ENCODE assay signal across 16 cellular contexts in the genomic region with DNA sequence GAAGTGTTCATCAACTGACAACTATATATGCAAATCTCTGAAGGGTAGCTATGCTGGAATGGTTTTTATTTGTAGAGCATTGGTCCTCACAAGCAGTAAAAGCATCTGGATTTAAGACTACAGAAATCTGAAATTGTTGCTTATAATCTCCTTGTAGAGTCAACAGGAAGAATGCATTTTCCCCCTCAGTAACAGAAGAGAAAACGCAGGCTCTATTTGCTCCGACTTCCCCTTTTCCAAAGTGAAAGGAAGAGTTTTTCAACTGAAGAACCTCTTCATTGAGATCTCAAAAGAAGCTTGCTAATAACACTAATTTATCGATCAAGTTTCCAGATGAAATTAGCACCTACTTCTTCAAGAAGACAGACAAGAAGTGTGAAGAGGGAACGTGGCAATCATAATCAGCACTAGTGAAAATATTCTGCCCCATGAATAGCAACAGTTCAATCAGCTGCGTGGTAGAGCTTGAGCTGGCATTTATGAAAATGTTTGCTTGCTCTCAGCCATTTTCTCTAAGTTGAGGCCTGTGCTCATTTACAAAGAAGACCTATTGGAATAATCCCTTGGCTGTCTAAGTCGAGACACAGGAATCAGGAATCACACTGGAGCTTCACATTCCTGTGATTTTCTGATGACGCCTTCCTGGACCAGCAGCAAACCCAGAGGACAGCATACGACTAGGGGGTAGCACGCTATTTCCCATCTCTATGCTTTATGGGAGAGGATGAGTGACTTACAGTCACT. TPM values are rescaled to one million over a fixed set of nuclear protein-coding genes. Genes with fewer than 3 reads are reported as not detected.
A peak's percentile ranks its signal among the peaks of the same experiment; 100 is the strongest.
DNase-seq lines count a peak whose midpoint lies in the region; ATAC-seq and TF ChIP-seq lines count a peak whose summit lies in the region.
"Had no signal": no experiment of that assay in that cellular context is flagged by ENCODE, and none has a peak within 500 bp of the region (broad histone marks: within the 10 kb centered on the region; RNA-seq: fewer than 3 reads in every experiment).

No MANE protein-coding gene starts in this region.

- H3K36me3 Mint-ChIP-seq in T-helper 17 cell (ENCODE audit: low read depth) (no peaks in the 10 kb centered on the region), memory B cell (no peaks in the 10 kb centered on the region)
- H3K36me3 Mint-ChIP-seq in CD8-positive, alpha-beta memory T cell, result no peaks in the 10 kb centered on the region
- H3K36me3 Mint-ChIP-seq in effector memory CD8-positive, alpha-beta T cell (ENCODE audit: insufficient read depth), result no peaks in the 10 kb centered on the region
- H3K36me3 Mint-ChIP-seq: CD8-positive, alpha-beta T cell had no signal

- no peak overlapping the region for H2BK5ac ChIP-seq in trophoblast cell (ENCODE audit: low read depth, low read length, poor library complexity)

- H3K27ac Mint-ChIP-seq in T-helper 17 cell (no peak overlapping the region), memory B cell (peak overlapping the region; percentile 97)
- no peak overlapping the region for H3K27ac Mint-ChIP-seq in CD8-positive, alpha-beta memory T cell
- no peak overlapping the region for H3K27ac Mint-ChIP-seq in effector memory CD8-positive, alpha-beta T cell
- H3K27ac Mint-ChIP-seq: CD8-positive, alpha-beta T cell had no signal

- no peaks in the 10 kb centered on the region for H3K9me2 ChIP-seq in DOHH2 (replicated peaks; ENCODE audit: control insufficient read depth, low read length)

- no peak overlapping the region for H4K8ac ChIP-seq in trophoblast cell (ENCODE audit: low read depth, low read length)

- H2AK5ac ChIP-seq in trophoblast cell (ENCODE audit: low read length), result no peak overlapping the region

- no peak overlapping the region for H3K4ac ChIP-seq in trophoblast cell (ENCODE audit: low read depth, low read length)

- H4K12ac ChIP-seq in trophoblast cell (ENCODE audit: low read depth, low read length), result no peak overlapping the region

- no peak for TF ChIP-seq CTCF in DOHH2 (IDR thresholded peaks at IDR 0.05; ENCODE audit: low read depth, low read length, poor library complexity, severe bottlenecking)

- H3K79me1 ChIP-seq in trophoblast cell (ENCODE audit: low read length), result no peaks in the 10 kb centered on the region

- CTCF ChIA-PET in CD8-positive, alpha-beta memory T cell (lab: Charles Lee), result interaction anchor here (1.0 kb wide), 1 partner anchor 39 kb away, joined by 3 read pairs; no protein-coding TSS in a partner anchor

- H3K4me1 ChIP-seq in DOHH2 (ENCODE audit: control insufficient read depth, low read length) (peaks cover 19% of the 10 kb centered on the region), trophoblast cell (ENCODE audit: control insufficient read depth in 1 of 2, insufficient read depth in 2 of 2, low read length in 2 of 2) (no peaks in the 10 kb centered on the region)
- no peaks in the 10 kb centered on the region for H3K4me1 ChIP-seq in CD8-positive, alpha-beta memory T cell (ENCODE audit: insufficient read depth, low read length)

- H2BK120ac ChIP-seq in trophoblast cell (ENCODE audit: insufficient read depth, low read length, poor library complexity), result no peak overlapping the region

- H2AFZ ChIP-seq in trophoblast cell (ENCODE audit: insufficient read depth, low read length, poor library complexity), result no peak overlapping the region

- peak overlapping the region; percentile 21 for H3K4me3 Mint-ChIP-seq in T-helper 17 cell
- peak overlapping the region; percentile 85 for H3K4me3 Mint-ChIP-seq in memory B cell
- H3K4me3 Mint-ChIP-seq in CD8-positive, alpha-beta memory T cell, result no peak overlapping the region
- H3K4me3 Mint-ChIP-seq in effector memory CD8-positive, alpha-beta T cell, result no peak overlapping the region
- H3K4me3 Mint-ChIP-seq: CD8-positive, alpha-beta T cell; neural crest cell had no signal

- H3K79me2 ChIP-seq in DOHH2 (ENCODE audit: control insufficient read depth, low read length) (no peaks in the 10 kb centered on the region), trophoblast cell (ENCODE audit: control insufficient read depth, insufficient read depth, low read length, poor library complexity) (no peaks in the 10 kb centered on the region)

- peak overlapping the region; percentile 56 for H3K4me2 ChIP-seq in DOHH2 (ENCODE audit: low read length)
- no peak overlapping the region for H3K4me2 ChIP-seq in trophoblast cell (ENCODE audit: low read length)
- H3K4me2 ChIP-seq: KMS-11 had no signal

- no peaks in the 10 kb centered on the region for H3K36me3 ChIP-seq in DOHH2 (ENCODE audit: control insufficient read depth, low read length)
- H3K36me3 ChIP-seq in trophoblast cell (ENCODE audit: control insufficient read depth in 1 of 2, insufficient read depth in 2 of 2, low read length in 2 of 2), result no peaks in the 10 kb centered on the region
- no peaks in the 10 kb centered on the region for H3K36me3 ChIP-seq in CD8-positive, alpha-beta memory T cell (ENCODE audit: insufficient read depth, low read length)
- H3K36me3 ChIP-seq: cardiac muscle cell, heart right ventricle had no signal

- H3F3A ChIP-seq in DOHH2 (ENCODE audit: control insufficient read depth, insufficient read depth), result no peaks in the 10 kb centered on the region

- no peak overlapping the region for H3K23ac ChIP-seq in trophoblast cell (ENCODE audit: low read length)

- DNase-seq in KG1 (lab: John Stamatoyannopoulos, UW), result peak; percentile 27
- DNase-seq in T-helper 17 cell, result no peak
- no peak for DNase-seq in memory B cell (ENCODE audit: low spot score in 2 of 2)
- no peak for DNase-seq in trophoblast cell
- no peak for DNase-seq in NCI-H510A (lab: John Stamatoyannopoulos, UW)
- DNase-seq in CD8-positive, alpha-beta memory T cell, result no peak
- no peak for DNase-seq in effector memory CD8-positive, alpha-beta T cell
- DNase-seq: activated naive CD4-positive, alpha-beta T cell treated with anti-CD3 and anti-CD28 coated beads, Interleukin-2, amount 50 U/mL, for 16 hours; CD8-positive, alpha-beta T cell; heart right ventricle; substantia nigra had no signal

- no peaks in the 10 kb centered on the region for H3K9me3 ChIP-seq in DOHH2 (ENCODE audit: control insufficient read depth, insufficient read depth, low read length)
- no peaks in the 10 kb centered on the region for H3K9me3 ChIP-seq in T-helper 17 cell (ENCODE audit: control insufficient read depth, low read length, poor library complexity, severe bottlenecking)
- no peaks in the 10 kb centered on the region for H3K9me3 ChIP-seq in trophoblast cell (ENCODE audit: insufficient read depth, low read depth, low read length)
- no peaks in the 10 kb centered on the region for H3K9me3 ChIP-seq in CD8-positive, alpha-beta memory T cell (ENCODE audit: low read length)
- H3K9me3 ChIP-seq: heart right ventricle had no signal

- H3K27me3 ChIP-seq in DOHH2 (ENCODE audit: control insufficient read depth, low read length) (no peaks in the 10 kb centered on the region), trophoblast cell (ENCODE audit: insufficient read depth, low read length) (peaks cover 5% of the 10 kb centered on the region)
- peaks cover 2% of the 10 kb centered on the region for H3K27me3 ChIP-seq in CD8-positive, alpha-beta memory T cell (ENCODE audit: insufficient read depth, low read length, poor library complexity, severe bottlenecking)

- ATAC-seq in T-helper 17 cell, result no peak
- peak; percentile 49 for ATAC-seq in memory B cell (ENCODE audit: low read depth)
- no peak for ATAC-seq in effector memory CD8-positive, alpha-beta T cell (replicated peaks)
- ATAC-seq: CD8-positive, alpha-beta T cell; heart right ventricle had no signal

- no peaks in the 10 kb centered on the region for H4K20me1 ChIP-seq in DOHH2 (ENCODE audit: control insufficient read depth, insufficient read depth, low read depth, low read length)

- peaks cover 39% of the 10 kb centered on the region for H3K27me3 Mint-ChIP-seq in T-helper 17 cell
- peaks cover under 1% of the 10 kb centered on the region for H3K27me3 Mint-ChIP-seq in memory B cell
- H3K27me3 Mint-ChIP-seq in CD8-positive, alpha-beta memory T cell, result peaks cover 14 to 43% of the 10 kb centered on the region in 2 donors
- H3K27me3 Mint-ChIP-seq in effector memory CD8-positive, alpha-beta T cell, result peaks cover 13 to 22% of the 10 kb centered on the region in 2 donors

- no peak overlapping the region for H2BK12ac ChIP-seq in trophoblast cell (ENCODE audit: low read length)

- H3K4me1 Mint-ChIP-seq in T-helper 17 cell, result peaks cover 10% of the 10 kb centered on the region
- H3K4me1 Mint-ChIP-seq in memory B cell, result peaks cover 21% of the 10 kb centered on the region
- peaks cover 5 to 16% (median 7%) of the 10 kb centered on the region in 3 donors for H3K4me1 Mint-ChIP-seq in CD8-positive, alpha-beta memory T cell
- peaks cover 4 to 9% of the 10 kb centered on the region in 2 donors for H3K4me1 Mint-ChIP-seq in effector memory CD8-positive, alpha-beta T cell (ENCODE audit: low read depth in 2 of 2)

- H3K18ac ChIP-seq in trophoblast cell (ENCODE audit: low read length), result no peak overlapping the region

- POLR2A ChIA-PET in CD8-positive, alpha-beta memory T cell (lab: Charles Lee), result no interaction called here

- H3K14ac ChIP-seq in trophoblast cell (ENCODE audit: low read length), result no peak overlapping the region

- H3K9ac ChIP-seq in trophoblast cell (ENCODE audit: low read length), result no peak overlapping the region
- H3K9ac ChIP-seq: KMS-11 had no signal

- WGBS in trophoblast cell (ENCODE audit: extremely low coverage, insufficient coverage, insufficient read length), result no CpG with 5 or more reads among the region's 9 CpGs

- no peaks in the 10 kb centered on the region for H3K9me3 Mint-ChIP-seq in memory B cell
- H3K9me3 Mint-ChIP-seq in CD8-positive, alpha-beta memory T cell, result no peaks in the 10 kb centered on the region
- H3K9me3 Mint-ChIP-seq in effector memory CD8-positive, alpha-beta T cell, result no peaks in the 10 kb centered on the region
- H3K9me3 Mint-ChIP-seq: CD8-positive, alpha-beta T cell had no signal

- peak overlapping the region; percentile 51 for H3K4me3 ChIP-seq in DOHH2 (ENCODE audit: low read length)
- H3K4me3 ChIP-seq in trophoblast cell (ENCODE audit: low read depth, low read length), result no peak overlapping the region
- no peak overlapping the region for H3K4me3 ChIP-seq in CD8-positive, alpha-beta memory T cell (ENCODE audit: low read length)
- H3K4me3 ChIP-seq: cardiac muscle cell had no signal

- no peak overlapping the region for H4K91ac ChIP-seq in trophoblast cell (ENCODE audit: low read depth, low read length)

- H3K27ac ChIP-seq in DOHH2 (ENCODE audit: low read depth, low read length) (peak overlapping the region; percentile 66), trophoblast cell (ENCODE audit: low read depth, low read length) (no peak overlapping the region)
- no peak overlapping the region for H3K27ac ChIP-seq in CD8-positive, alpha-beta memory T cell (ENCODE audit: low read depth, low read length)
- H3K27ac ChIP-seq: cardiac muscle cell, KMS-11, VCaP had no signal

RNA-seq across cellular contexts. Expression of a gene that starts 43.7 kb away (rescaled TPM):
- 10 to 100 TPM; 56.3 to 71.7 TPM for total RNA-seq in T-helper 17 cell
- polyA plus RNA-seq in trophoblast cell (2013), result 125 and 128 TPM in 2 replicates
- total RNA-seq in CD8-positive, alpha-beta memory T cell, result 10 to 100 TPM; 36.9 to 38.3 TPM
- polyA plus RNA-seq in CD8-positive, alpha-beta memory T cell, result 77.0 TPM

Comparison
In these comparisons a context has a peak if more than half of its experiments do, and no peak if none do; other contexts are left out.
1. H3K4me3 Mint-ChIP-seq: peak in T-helper 17 cell (single experiment) and memory B cell (single experiment); none in CD8-positive, alpha-beta memory T cell (0 of 7) and effector memory CD8-positive, alpha-beta T cell (0 of 2).